In genomic region chr17:57931488-57932137, GRCh38 we compare ENCODE assay signal across 20 cellular contexts.
DNase-seq lines count a peak whose midpoint lies in the region; ATAC-seq and TF ChIP-seq lines count a peak whose summit lies in the region.
"Had no signal": no experiment of that assay in that cellular context is flagged by ENCODE, and none has a peak within 500 bp of the region (broad histone marks: within the 10 kb centered on the region; RNA-seq: fewer than 3 reads in every experiment).

No MANE protein-coding gene starts in this region.

- H3K36me3 Mint-ChIP-seq in dendritic cell treated with granulocyte-macrophage colony-stimulating factor and Interleukin-4, amounts not matched to agents 40 ng/mL and 50 ng/mL, for 4 days (ENCODE audit: low read depth): peaks cover 17% of the 10 kb centered on the region
- H3K36me3 Mint-ChIP-seq: memory B cell had no signal

- H3K4me3 ChIP-seq in muscle layer of colon (ENCODE audit: low read depth in 1 of 2, low read length in 2 of 2) (no peak overlapping the region), stomach smooth muscle (ENCODE audit: low read length in 2 of 2) (no peak overlapping the region)
- H3K4me3 ChIP-seq: cardiac muscle cell, HAP-1, hepatocyte had no signal

- H3K9me3 ChIP-seq in muscle layer of colon (ENCODE audit: low read length) (no peaks in the 10 kb centered on the region), stomach smooth muscle (ENCODE audit: control insufficient read depth in 2 of 2, low read length in 2 of 2) (no peaks in the 10 kb centered on the region)
- H3K9me3 ChIP-seq: HAP-1 had no signal

- H3K27me3 Mint-ChIP-seq in dendritic cell treated with granulocyte-macrophage colony-stimulating factor and Interleukin-4, amounts not matched to agents 40 ng/mL and 50 ng/mL, for 4 days: peaks cover 7% of the 10 kb centered on the region

- no peak for DNase-seq in RWPE1 (ENCODE audit: low spot score)
- DNase-seq in activated CD4-positive, CD25-positive, alpha-beta regulatory T cell treated with anti-CD3 and anti-CD28 coated beads, Interleukin-2, amount 50 U/mL, for 72 hours: no peak
- DNase-seq in NCI-H345 (lab: John Stamatoyannopoulos, UW): no peak
- DNase-seq: effector CD4-positive, alpha-beta T cell; KBM-7; NCI-H2107; NCI-H526 treated with DMSO at 0.1 percent for 48 hours; SIG-M5; stimulated activated CD4-positive, alpha-beta T cell treated with anti-CD3 and anti-CD28 coated beads, Interleukin-2, amount 100 ng/mL, for 24 hours had no signal

- H3K4me1 ChIP-seq in muscle layer of colon (ENCODE audit: insufficient read depth, low read length) (peaks cover 82% of the 10 kb centered on the region), stomach smooth muscle (ENCODE audit: control insufficient read depth, insufficient read depth, low read length) (peaks cover 92% of the 10 kb centered on the region)

- H3K27ac ChIP-seq in RWPE1 (peak overlapping the region; percentile 50), muscle layer of colon (ENCODE audit: low read depth, low read length) (peak overlapping the region; percentile 63), stomach smooth muscle (ENCODE audit: low read length) (peak overlapping the region; percentile 74)
- H3K27ac ChIP-seq: cardiac muscle cell, hepatocyte had no signal

- POLR2A ChIA-PET in RWPE1 (lab: Yijun Ruan, JAX; ENCODE audit: low non-redundant PET): interaction anchor here (0.6 kb wide), 1 partner anchor 7 kb away, joined by 3 read pairs; no protein-coding TSS in a partner anchor

- peaks cover 60% of the 10 kb centered on the region for H3K4me1 Mint-ChIP-seq in dendritic cell treated with granulocyte-macrophage colony-stimulating factor and Interleukin-4, amounts not matched to agents 40 ng/mL and 50 ng/mL, for 4 days (ENCODE audit: low read depth)
- H3K4me1 Mint-ChIP-seq: memory B cell had no signal

- H3K36me3 ChIP-seq in muscle layer of colon (ENCODE audit: insufficient read depth, low read length) (no peaks in the 10 kb centered on the region), stomach smooth muscle (ENCODE audit: control insufficient read depth in 2 of 2, insufficient read depth in 2 of 2, low read length in 2 of 2) (no peaks in the 10 kb centered on the region)
- H3K36me3 ChIP-seq: cardiac muscle cell, HAP-1 had no signal

- H3K9me3 Mint-ChIP-seq in dendritic cell treated with granulocyte-macrophage colony-stimulating factor and Interleukin-4, amounts not matched to agents 40 ng/mL and 50 ng/mL, for 4 days: no peaks in the 10 kb centered on the region
- H3K9me3 Mint-ChIP-seq: activated T-helper 2 cell treated with anti-CD3 and anti-CD28 coated beads, Interferon-gamma antibody, Interleukin-2, Interleukin-4, amounts not matched to agents 10 μg/mL and 5 μg/mL and 100 μg/mL, durations not matched to agents 14 hours and 24 hours and 36 hours; memory B cell had no signal

- H3K4me3 Mint-ChIP-seq in dendritic cell treated with granulocyte-macrophage colony-stimulating factor and Interleukin-4, amounts not matched to agents 40 ng/mL and 50 ng/mL, for 4 days: no peak overlapping the region
- H3K4me3 Mint-ChIP-seq: memory B cell had no signal

- no peaks in the 10 kb centered on the region for H3K27me3 ChIP-seq in muscle layer of colon (ENCODE audit: control insufficient read depth in 1 of 2, insufficient read depth in 2 of 2, low read length in 2 of 2)
- no peaks in the 10 kb centered on the region for H3K27me3 ChIP-seq in stomach smooth muscle (ENCODE audit: control insufficient read depth in 1 of 2, insufficient read depth in 2 of 2, low read length in 2 of 2)
- H3K27me3 ChIP-seq: cardiac muscle cell, hepatocyte had no signal

- H3K9ac ChIP-seq in muscle layer of colon (ENCODE audit: low read length): no peak overlapping the region
- H3K9ac ChIP-seq in stomach smooth muscle (ENCODE audit: low read length in 2 of 2): peak overlapping the region in 1 of 2 donors; percentile 13

- no peak for ATAC-seq in HG02884 (IDR thresholded peaks at IDR 0.05; ENCODE audit: unreplicated experiment)
- no peak for ATAC-seq in GM21786 (IDR thresholded peaks at IDR 0.05; ENCODE audit: unreplicated experiment)
- ATAC-seq: sciatic nerve had no signal

- CTCF ChIA-PET in RWPE1 (lab: Yijun Ruan, JAX): no interaction called here

- no peak for TF ChIP-seq CTCF in RWPE1 (conservative IDR thresholded peaks at IDR 0.05; ENCODE audit: low read depth)

- intact Hi-C loops in dendritic cell treated with granulocyte-macrophage colony-stimulating factor and Interleukin-4, amounts not matched to agents 40 ng/mL and 50 ng/mL, for 4 days (cut with micrococcal nuclease): no loop called here

- H3K27ac Mint-ChIP-seq in dendritic cell treated with granulocyte-macrophage colony-stimulating factor and Interleukin-4, amounts not matched to agents 40 ng/mL and 50 ng/mL, for 4 days: peak overlapping the region; percentile 52
- H3K27ac Mint-ChIP-seq: activated T-helper 2 cell treated with anti-CD3 and anti-CD28 coated beads, Interferon-gamma antibody, Interleukin-2, Interleukin-4, amounts not matched to agents 10 μg/mL and 5 μg/mL and 100 μg/mL, durations not matched to agents 14 hours and 24 hours and 36 hours; memory B cell had no signal
